Comparison of ENCODE assay signal across 10 cellular contexts in genomic region chr2:207617011-207617671, GRCh38. TPM values are rescaled to one million over a fixed set of nuclear protein-coding genes. Genes with fewer than 3 reads are reported as not detected.
DNase-seq lines count a peak whose midpoint lies in the region; ATAC-seq and FAIRE-seq lines count a peak whose summit lies in the region.
"Had no signal": no experiment of that assay in that cellular context is flagged by ENCODE, and none has a peak within 500 bp of the region (broad histone marks: within the 10 kb centered on the region; RNA-seq: fewer than 3 reads in every experiment).

No MANE protein-coding gene starts in this region.

- H3K27me3 Mint-ChIP-seq in stimulated activated naive CD8-positive, alpha-beta T cell treated with anti-CD3 and anti-CD28 coated beads, Interleukin-15, Interleukin-2, amounts not matched to agents 100 ng/mL and 50 ng/mL, for 24 hours = no peaks in the 10 kb centered on the region
- no peaks in the 10 kb centered on the region for H3K27me3 Mint-ChIP-seq in memory B cell
- H3K27me3 Mint-ChIP-seq: IgD-negative memory B cell had no signal

- H3K27ac Mint-ChIP-seq in stimulated activated naive CD8-positive, alpha-beta T cell treated with anti-CD3 and anti-CD28 coated beads, Interleukin-15, Interleukin-2, amounts not matched to agents 100 ng/mL and 50 ng/mL, for 24 hours = peak overlapping the region; percentile 15
- H3K27ac Mint-ChIP-seq in memory B cell = peak overlapping the region; percentile 85

- H3K36me3 Mint-ChIP-seq in stimulated activated naive CD8-positive, alpha-beta T cell treated with anti-CD3 and anti-CD28 coated beads, Interleukin-15, Interleukin-2, amounts not matched to agents 100 ng/mL and 50 ng/mL, for 24 hours (ENCODE audit: low read depth) = peaks cover 83% of the 10 kb centered on the region
- H3K36me3 Mint-ChIP-seq in memory B cell = peaks cover 29% of the 10 kb centered on the region
- H3K36me3 Mint-ChIP-seq: IgD-negative memory B cell had no signal

- DNase-seq in stimulated activated naive CD8-positive, alpha-beta T cell treated with anti-CD3 and anti-CD28 coated beads, Interleukin-15, Interleukin-2, amounts not matched to agents 100 U/mL and 50 U/mL, for 24 hours = no peak
- DNase-seq in dermis microvascular lymphatic vessel endothelial cell (ENCODE audit: low read depth in 2 of 2) (peak; percentile 43 to 90), memory B cell (ENCODE audit: low spot score in 2 of 2) (no peak), nucleus accumbens (lab: John Stamatoyannopoulos, UW) (no peak), frontal cortex (ENCODE audit: low spot score in 2 of 2) (no peak)
- DNase-seq: COR-L47 had no signal

- no peak for ATAC-seq in stimulated activated naive CD8-positive, alpha-beta T cell treated with anti-CD3 and anti-CD28 coated beads, Interleukin-15, Interleukin-2, amounts not matched to agents 100 U/mL and 50 U/mL, for 24 hours
- ATAC-seq in memory B cell (ENCODE audit: low read depth) (no peak), GM18907 (IDR thresholded peaks at IDR 0.05; ENCODE audit: unreplicated experiment) (no peak), GM21529 (IDR thresholded peaks at IDR 0.05; ENCODE audit: unreplicated experiment) (no peak)

- no peaks in the 10 kb centered on the region for H3K9me3 Mint-ChIP-seq in stimulated activated naive CD8-positive, alpha-beta T cell treated with anti-CD3 and anti-CD28 coated beads, Interleukin-15, Interleukin-2, amounts not matched to agents 100 ng/mL and 50 ng/mL, for 24 hours
- H3K9me3 Mint-ChIP-seq in memory B cell = no peaks in the 10 kb centered on the region
- H3K9me3 Mint-ChIP-seq: IgD-negative memory B cell had no signal

- FAIRE-seq in frontal cortex (lab: Jason Lieb, UNC) = no peak

- peaks cover 40% of the 10 kb centered on the region for H3K4me1 Mint-ChIP-seq in stimulated activated naive CD8-positive, alpha-beta T cell treated with anti-CD3 and anti-CD28 coated beads, Interleukin-15, Interleukin-2, amounts not matched to agents 100 ng/mL and 50 ng/mL, for 24 hours (ENCODE audit: low read depth)
- peaks cover 29% of the 10 kb centered on the region for H3K4me1 Mint-ChIP-seq in memory B cell

- H3K4me3 Mint-ChIP-seq in stimulated activated naive CD8-positive, alpha-beta T cell treated with anti-CD3 and anti-CD28 coated beads, Interleukin-15, Interleukin-2, amounts not matched to agents 100 ng/mL and 50 ng/mL, for 24 hours = no peak overlapping the region
- H3K4me3 Mint-ChIP-seq in memory B cell = no peak overlapping the region
- H3K4me3 Mint-ChIP-seq: IgD-negative memory B cell had no signal

RNA-seq across cellular contexts. Expression of gene METTL21A, which starts 8.1 kb away (rescaled TPM):
- total RNA-seq in dermis microvascular lymphatic vessel endothelial cell (17.4 and 17.6 TPM in 2 replicates), frontal cortex (12.6 TPM)

Comparison
In these comparisons a context has a peak if more than half of its experiments do, and no peak if none do; other contexts are left out.
1. DNase-seq: peak in dermis microvascular lymphatic vessel endothelial cell (2 of 2); none in stimulated activated naive CD8-positive, alpha-beta T cell treated with anti-CD3 and anti-CD28 coated beads, Interleukin-15, Interleukin-2, amounts not matched to agents 100 U/mL and 50 U/mL, for 24 hours (single experiment), memory B cell (0 of 2), nucleus accumbens (0 of 56) and frontal cortex (0 of 2).